Comparison of ENCODE assay signal across 13 cellular contexts in genomic region chr16:68227183-68227793, GRCh38. TPM values are rescaled to one million over a fixed set of nuclear protein-coding genes. Genes with fewer than 3 reads are reported as not detected.
A peak's percentile ranks its signal among the peaks of the same experiment; 100 is the strongest.
DNase-seq lines count a peak whose midpoint lies in the region; TF ChIP-seq lines count a peak whose summit lies in the region.
"Had no signal": no experiment of that assay in that cellular context is flagged by ENCODE, and none has a peak within 500 bp of the region (broad histone marks: within the 10 kb centered on the region; RNA-seq: fewer than 3 reads in every experiment).

No MANE protein-coding gene starts in this region.

- H3K4me1 ChIP-seq in liver (ENCODE audit: control insufficient read depth in 4 of 4, insufficient read depth in 4 of 4, low read length in 3 of 4), result peaks cover 15 to 52% (median 44%) of the 10 kb centered on the region in 4 donors
- H3K4me1 ChIP-seq in thymus (ENCODE audit: control insufficient read depth, insufficient read depth, low read length), result peaks cover 43% of the 10 kb centered on the region
- H3K4me1 ChIP-seq: foreskin keratinocyte had no signal

- TF ChIP-seq RAD21 in liver (IDR thresholded peaks at IDR 0.05), result peak in 1 of 2 donors; percentile 52

- WGBS in liver, result 30% methylated on average over 3 of the region's 3 CpGs
- 20% methylated on average over 3 of the region's 3 CpGs for WGBS in thymus

- peak; percentile 56 for DNase-seq in activated naive CD4-positive, alpha-beta T cell treated with anti-CD3 and anti-CD28 coated beads for 36 hours
- no peak for DNase-seq in activated naive CD4-positive, alpha-beta T cell treated with Interleukin-2 at 50 U/mL for 16 hours
- DNase-seq in NCI-H524 (lab: John Stamatoyannopoulos, UW) (no peak), HEK293T (ENCODE audit: extremely low spot score) (no peak), Ammon's horn (ENCODE audit: low spot score) (no peak)
- DNase-seq: activated CD4-positive, CD25-positive, alpha-beta regulatory T cell; foreskin keratinocyte; NK-92 treated with Interleukin-12 subunit alpha and Interleukin-12 subunit beta, amount 100 ng/mL, for 24 hours; stimulated activated CD4-positive, alpha-beta T cell treated with anti-CD3 and anti-CD28 coated beads, Interleukin-4, amount 100 ng/mL, for 1 hour had no signal

- H3K4me3 ChIP-seq in liver (ENCODE audit: low read depth in 1 of 3, low read length in 3 of 3) (no peak overlapping the region), thymus (ENCODE audit: low read length) (no peak overlapping the region)

- H3K36me3 ChIP-seq in liver (ENCODE audit: control insufficient read depth in 4 of 4, insufficient read depth in 3 of 4, low read depth in 1 of 4, low read length in 3 of 4) (peaks cover 6 to 36% (median 17%) of the 10 kb centered on the region in 4 donors), thymus (ENCODE audit: control insufficient read depth, insufficient read depth) (peaks cover 36% of the 10 kb centered on the region)

- no peak for TF ChIP-seq CTCF in liver (IDR thresholded peaks at IDR 0.05; ENCODE audit: low read depth, low read length, missing input control)

- POLR2A ChIA-PET in HEK293T (lab: Yijun Ruan, JAX), result interaction anchor here (1.0 to 3.2 kb wide), 2 partner anchors 10 to 142 kb away, joined by 3 to 22 read pairs; partner anchors contain the start of gene NFATC3

- H3K27me3 Mint-ChIP-seq in activated naive CD4-positive, alpha-beta T cell treated with anti-CD3 and anti-CD28 coated beads for 36 hours (ENCODE audit: low read depth), result no peaks in the 10 kb centered on the region
- no peaks in the 10 kb centered on the region for H3K27me3 Mint-ChIP-seq in T-helper 1 cell treated with Interleukin-12 subunit alpha and Interleukin-12 subunit beta and Interleukin-4 antibody, amounts not matched to agents 30 μg/mL and 1 μg/mL, for 36 hours (ENCODE audit: low read depth)

- peak overlapping the region; percentile 77 for H3K27ac Mint-ChIP-seq in activated naive CD4-positive, alpha-beta T cell treated with anti-CD3 and anti-CD28 coated beads for 36 hours
- peak overlapping the region; percentile 62 for H3K27ac Mint-ChIP-seq in T-helper 1 cell treated with Interleukin-12 subunit alpha and Interleukin-12 subunit beta and Interleukin-4 antibody, amounts not matched to agents 30 μg/mL and 1 μg/mL, for 36 hours

- no peaks in the 10 kb centered on the region for H3K27me3 ChIP-seq in liver (ENCODE audit: control insufficient read depth in 4 of 4, insufficient read depth in 4 of 4, low read length in 3 of 4)
- no peaks in the 10 kb centered on the region for H3K27me3 ChIP-seq in thymus (ENCODE audit: control insufficient read depth, insufficient read depth)
- H3K27me3 ChIP-seq: foreskin keratinocyte had no signal

- H3K9ac ChIP-seq in liver (ENCODE audit: low read depth in 1 of 2, low read length in 2 of 2), result no peak overlapping the region

- no peaks in the 10 kb centered on the region for H3K9me3 Mint-ChIP-seq in activated naive CD4-positive, alpha-beta T cell treated with anti-CD3 and anti-CD28 coated beads for 36 hours
- no peaks in the 10 kb centered on the region for H3K9me3 Mint-ChIP-seq in T-helper 1 cell treated with Interleukin-12 subunit alpha and Interleukin-12 subunit beta and Interleukin-4 antibody, amounts not matched to agents 30 μg/mL and 1 μg/mL, for 36 hours

- CTCF ChIA-PET in activated naive CD4-positive, alpha-beta T cell treated with anti-CD3 and anti-CD28 coated beads for 36 hours (lab: Charles Lee), result interaction anchor here (0.7 to 3.1 kb wide), 16 partner anchors 10 to 238 kb away, joined by 3 to 24 read pairs (median 6); no protein-coding TSS in a partner anchor
- CTCF ChIA-PET in HEK293T (lab: Yijun Ruan, JAX), result interaction anchor here (1.4 kb wide), 1 partner anchor 133 kb away, joined by 7 read pairs; no protein-coding TSS in a partner anchor

- H3K9me3 ChIP-seq in liver (ENCODE audit: control insufficient read depth in 4 of 4, low read length in 3 of 4) (no peaks in the 10 kb centered on the region), thymus (ENCODE audit: control insufficient read depth) (no peaks in the 10 kb centered on the region)

- H3K4me1 Mint-ChIP-seq in activated naive CD4-positive, alpha-beta T cell treated with anti-CD3 and anti-CD28 coated beads for 36 hours (ENCODE audit: low read depth), result peaks cover 33% of the 10 kb centered on the region
- peaks cover 31% of the 10 kb centered on the region for H3K4me1 Mint-ChIP-seq in T-helper 1 cell treated with Interleukin-12 subunit alpha and Interleukin-12 subunit beta and Interleukin-4 antibody, amounts not matched to agents 30 μg/mL and 1 μg/mL, for 36 hours (ENCODE audit: low read depth)

- H3K36me3 Mint-ChIP-seq in activated naive CD4-positive, alpha-beta T cell treated with anti-CD3 and anti-CD28 coated beads for 36 hours (ENCODE audit: low read depth), result peaks cover 5% of the 10 kb centered on the region
- peaks cover 19% of the 10 kb centered on the region for H3K36me3 Mint-ChIP-seq in T-helper 1 cell treated with Interleukin-12 subunit alpha and Interleukin-12 subunit beta and Interleukin-4 antibody, amounts not matched to agents 30 μg/mL and 1 μg/mL, for 36 hours (ENCODE audit: low read depth)

- H3K4me3 Mint-ChIP-seq in activated naive CD4-positive, alpha-beta T cell treated with anti-CD3 and anti-CD28 coated beads for 36 hours, result no peak overlapping the region
- H3K4me3 Mint-ChIP-seq in T-helper 1 cell treated with Interleukin-12 subunit alpha and Interleukin-12 subunit beta and Interleukin-4 antibody, amounts not matched to agents 30 μg/mL and 1 μg/mL, for 36 hours, result no peak overlapping the region

- intact Hi-C loops in activated naive CD4-positive, alpha-beta T cell treated with anti-CD3 and anti-CD28 coated beads for 36 hours (cut with micrococcal nuclease), result loop anchor here (5.0 kb wide), 1 partner anchor 50 kb away; no protein-coding TSS in a partner anchor

- H3K27ac ChIP-seq in liver (ENCODE audit: low read depth in 1 of 2, low read length in 2 of 2), result peak overlapping the region in 1 of 2 donors; percentile 51
- peak overlapping the region; percentile 86 for H3K27ac ChIP-seq in thymus (ENCODE audit: low read depth)
- H3K27ac ChIP-seq: C4-2B, foreskin keratinocyte had no signal

TF ChIP-seq in liver, 16 proteins besides CTCF, POLR2A, EP300 and RAD21 (continues in another document):
- TF ChIP-seq YY1 (IDR thresholded peaks at IDR 0.05) (peak; percentile 29), HNF4G (IDR thresholded peaks at IDR 0.05) (no peak), SP1 (IDR thresholded peaks at IDR 0.05) (peak; percentile 76), NR2F2 (IDR thresholded peaks at IDR 0.05) (peak; percentile 56), GABPA (IDR thresholded peaks at IDR 0.05 in 1 of 2, conservative IDR thresholded peaks at IDR 0.05 in 1 of 2) (peak in 1 of 2 donors; percentile 21), RXRA (IDR thresholded peaks at IDR 0.05) (peak; percentile 51 to 52), HNF4A (conservative IDR thresholded peaks at IDR 0.05) (peak; percentile 75 to 76)

TF ChIP-seq in HEK293T, 16 proteins besides CTCF, POLR2A, EP300 and RAD21:
- no peak for TF ChIP-seq FOXA1 (IDR thresholded peaks at IDR 0.05)
- no peak for TF ChIP-seq HDGF (IDR thresholded peaks at IDR 0.05; ENCODE audit: borderline replicate concordance)
- TF ChIP-seq ARNT (IDR thresholded peaks at IDR 0.05), result no peak
- no peak for TF ChIP-seq ELF4 (IDR thresholded peaks at IDR 0.05)
- TF ChIP-seq SUZ12 (IDR thresholded peaks at IDR 0.05), result no peak
- TF ChIP-seq, protein P1, sequence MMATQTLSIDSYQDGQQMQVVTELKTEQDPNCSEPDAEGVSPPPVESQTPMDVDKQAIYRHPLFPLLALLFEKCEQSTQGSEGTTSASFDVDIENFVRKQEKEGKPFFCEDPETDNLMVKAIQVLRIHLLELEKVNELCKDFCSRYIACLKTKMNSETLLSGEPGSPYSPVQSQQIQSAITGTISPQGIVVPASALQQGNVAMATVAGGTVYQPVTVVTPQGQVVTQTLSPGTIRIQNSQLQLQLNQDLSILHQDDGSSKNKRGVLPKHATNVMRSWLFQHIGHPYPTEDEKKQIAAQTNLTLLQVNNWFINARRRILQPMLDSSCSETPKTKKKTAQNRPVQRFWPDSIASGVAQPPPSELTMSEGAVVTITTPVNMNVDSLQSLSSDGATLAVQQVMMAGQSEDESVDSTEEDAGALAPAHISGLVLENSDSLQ (IDR thresholded peaks at IDR 0.05), result no peak
- no peak for TF ChIP-seq ZNF384 (IDR thresholded peaks at IDR 0.05)
- no peak for TF ChIP-seq NFRKB (IDR thresholded peaks at IDR 0.05)
- TF ChIP-seq BHLHE40 (IDR thresholded peaks at IDR 0.05; ENCODE audit: borderline replicate concordance), result no peak
- TF ChIP-seq CTBP1 (IDR thresholded peaks at IDR 0.05; ENCODE audit: borderline replicate concordance), result no peak
- TF ChIP-seq TARDBP (IDR thresholded peaks at IDR 0.05), result no peak
- TF ChIP-seq FOXM1 (IDR thresholded peaks at IDR 0.05; ENCODE audit: borderline replicate concordance), result no peak
- no peak for TF ChIP-seq LEF1 (IDR thresholded peaks at IDR 0.05; ENCODE audit: borderline replicate concordance)
- no peak for TF ChIP-seq SP1 (IDR thresholded peaks at IDR 0.05)
- no peak for TF ChIP-seq FOXK2 (IDR thresholded peaks at IDR 0.05)
- no peak for TF ChIP-seq L3MBTL2 (conservative IDR thresholded peaks at IDR 0.05)

RNA-seq across cellular contexts. Expression of gene ESRP2, which starts 8.6 kb away (rescaled TPM):
- total RNA-seq in activated naive CD4-positive, alpha-beta T cell treated with anti-CD3 and anti-CD28 coated beads for 36 hours, result under 1 TPM; 0.21 to 0.35 TPM
- 10 to 100 TPM; 21.0 to 84.8 TPM for total RNA-seq in liver
- polyA plus RNA-seq in liver (10 to 100 TPM; 41.6 to 49.8 TPM), thymus (10.7 TPM)

RNA-seq across cellular contexts. Expression of gene PLA2G15, which starts 17.9 kb away (rescaled TPM):
- 1 to 10 TPM; 4.2 to 5.4 TPM for total RNA-seq in activated naive CD4-positive, alpha-beta T cell treated with anti-CD3 and anti-CD28 coated beads for 36 hours
- total RNA-seq in liver, result 10 to 100 TPM; 16.2 to 19.8 TPM
- polyA plus RNA-seq in liver (10 to 100 TPM in 1 of 2 donors, 1 to 10 TPM in 1; 4.5 to 13.9 TPM), thymus (13.1 TPM)

RNA-seq across cellular contexts. Expression of gene SLC7A6, which starts 37.0 kb away (rescaled TPM):
- 10 to 100 TPM; 79.4 to 83.4 TPM for total RNA-seq in activated naive CD4-positive, alpha-beta T cell treated with anti-CD3 and anti-CD28 coated beads for 36 hours
- 1 to 10 TPM; 2.5 to 4.9 TPM for total RNA-seq in liver
- polyA plus RNA-seq in liver, result 1 to 10 TPM; 1.2 to 1.3 TPM
- 47.3 TPM for polyA plus RNA-seq in thymus

Comparison
In these comparisons a context has a peak if more than half of its experiments do, and no peak if none do; other contexts are left out.
1. RNA of gene ESRP2, which starts 8.6 kb away (total RNA-seq): 21.0 to 84.8 TPM in liver; 0.21 to 0.35 TPM in activated naive CD4-positive, alpha-beta T cell treated with anti-CD3 and anti-CD28 coated beads for 36 hours; every median in the first group is over 10 times any median in the second.
2. RNA of gene SLC7A6, which starts 37.0 kb away (total RNA-seq): 79.4 to 83.4 TPM in activated naive CD4-positive, alpha-beta T cell treated with anti-CD3 and anti-CD28 coated beads for 36 hours; 2.5 to 4.9 TPM in liver; every median in the first group is over 10 times any median in the second.